ENCODE assay signal across 10 cellular contexts in the genomic region with DNA sequence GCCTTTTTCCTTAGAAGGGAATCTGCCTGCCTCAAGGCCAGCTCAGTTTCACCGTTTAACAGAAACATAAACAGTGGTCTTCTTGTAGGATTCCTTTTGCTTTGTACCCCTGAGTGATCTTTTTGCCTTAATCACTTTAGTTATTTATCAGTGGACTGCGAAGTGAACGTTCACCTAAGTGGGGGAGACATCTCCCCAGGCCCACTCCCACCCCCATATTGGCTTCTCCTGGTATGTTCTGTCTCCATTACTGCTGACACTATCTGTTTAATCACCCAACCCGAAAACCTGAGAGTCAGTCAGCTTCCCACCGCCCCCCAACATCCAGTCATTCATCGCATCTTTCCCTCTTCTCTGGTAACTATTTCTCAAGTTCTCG. TPM values are rescaled to one million over a fixed set of nuclear protein-coding genes. Genes with fewer than 3 reads are reported as not detected.
DNase-seq lines count a peak whose midpoint lies in the region; TF ChIP-seq lines count a peak whose summit lies in the region.
"Had no signal": no experiment of that assay in that cellular context is flagged by ENCODE, and none has a peak within 500 bp of the region (broad histone marks: within the 10 kb centered on the region; RNA-seq: fewer than 3 reads in every experiment).

No MANE protein-coding gene starts in this region.

- POLR2A ChIA-PET in CD8-positive, alpha-beta memory T cell (lab: Charles Lee) = interaction anchor here (3.9 kb wide), 1 partner anchor 89 kb away, joined by 35 read pairs; a partner anchor contains a TSS
- POLR2A ChIA-PET in GM10248 (lab: Yijun Ruan, JAX) = no interaction called here

- H3K9me2 ChIP-seq in neural cell (ENCODE audit: insufficient read depth, low read length) = no peaks in the 10 kb centered on the region

- peaks cover 4 to 64% (median 15%) of the 10 kb centered on the region in 3 donors for H3K36me3 Mint-ChIP-seq in CD8-positive, alpha-beta memory T cell
- H3K36me3 Mint-ChIP-seq in chondrocyte (ENCODE audit: low read depth) = peaks cover 7% of the 10 kb centered on the region

- TF ChIP-seq RAD21 in neural cell (conservative IDR thresholded peaks at IDR 0.05) = no peak

- peaks cover 53 to 85% (median 78%) of the 10 kb centered on the region in 3 donors for H3K4me1 Mint-ChIP-seq in CD8-positive, alpha-beta memory T cell
- H3K4me1 Mint-ChIP-seq in chondrocyte (ENCODE audit: low read depth) = peaks cover 68% of the 10 kb centered on the region

- H2AFZ ChIP-seq in neural cell (ENCODE audit: low read depth, low read length) = no peak overlapping the region

- H3K27me3 Mint-ChIP-seq in CD8-positive, alpha-beta memory T cell = no peaks in the 10 kb centered on the region
- no peaks in the 10 kb centered on the region for H3K27me3 Mint-ChIP-seq in chondrocyte (ENCODE audit: low read depth)

- DNase-seq in CD8-positive, alpha-beta memory T cell = no peak
- no peak for DNase-seq in MG63
- DNase-seq in chondrocyte (ENCODE audit: low spot score) = no peak
- no peak for DNase-seq in AML-193 (lab: John Stamatoyannopoulos, UW)
- no peak for DNase-seq in GM10248 (ENCODE audit: extremely low spot score)
- no peak for DNase-seq in GM03348 (ENCODE audit: low spot score)
- DNase-seq in amniotic stem cell (lab: John Stamatoyannopoulos, UW) = no peak
- DNase-seq: HCEC 1CT; stimulated activated CD8-positive, alpha-beta memory T cell treated with anti-CD3 and anti-CD28 coated beads, Interleukin-4, amount 100 ng/mL, for 48 hours had no signal

- TF ChIP-seq EP300 in neural cell (conservative IDR thresholded peaks at IDR 0.05; ENCODE audit: poor library complexity, severe bottlenecking) = no peak

- H3K79me2 ChIP-seq in neural cell (replicated peaks; ENCODE audit: insufficient read depth, low read length) = peaks cover 36% of the 10 kb centered on the region

- peaks cover 5% of the 10 kb centered on the region for H3K36me3 ChIP-seq in CD8-positive, alpha-beta memory T cell (ENCODE audit: insufficient read depth, low read length)
- H3K36me3 ChIP-seq in MG63 (peaks cover 56% of the 10 kb centered on the region), neural cell (ENCODE audit: insufficient read depth, low read length) (peaks cover 1% of the 10 kb centered on the region)

- no peak overlapping the region for H3K4me3 ChIP-seq in CD8-positive, alpha-beta memory T cell (ENCODE audit: low read length)
- H3K4me3 ChIP-seq in MG63 (peak overlapping the region; percentile 95), neural cell (ENCODE audit: low read length) (peak overlapping the region; percentile 76)

- no peaks in the 10 kb centered on the region for H3K9me3 ChIP-seq in CD8-positive, alpha-beta memory T cell (ENCODE audit: low read length)
- H3K9me3 ChIP-seq in MG63 = no peaks in the 10 kb centered on the region
- H3K9me3 ChIP-seq in neural cell (ENCODE audit: low read length) = no peaks in the 10 kb centered on the region

- H4K20me1 ChIP-seq in neural cell (ENCODE audit: insufficient read depth) = no peaks in the 10 kb centered on the region

- CTCF ChIA-PET in CD8-positive, alpha-beta memory T cell (lab: Charles Lee) = interaction anchor here (1.4 to 4.0 kb wide), 2 partner anchors 15 to 88 kb away, joined by 3 to 16 read pairs; a partner anchor contains a TSS
- CTCF ChIA-PET in GM10248 (lab: Yijun Ruan, JAX) = interaction anchor here (1.1 to 1.7 kb wide), 4 partner anchors 9 to 88 kb away, joined by 3 to 9 read pairs (median 6); a partner anchor contains a TSS

- peak overlapping the region; percentile 35 to 98 (median 55) for H3K4me3 Mint-ChIP-seq in CD8-positive, alpha-beta memory T cell
- H3K4me3 Mint-ChIP-seq in chondrocyte (ENCODE audit: unreplicated experiment) = peak overlapping the region; percentile 89

- peak overlapping the region; percentile 88 for H3K9ac ChIP-seq in neural cell (ENCODE audit: low read length)

- no peaks in the 10 kb centered on the region for H3F3A ChIP-seq in neural cell (ENCODE audit: insufficient read depth, low read length, poor library complexity, severe bottlenecking)

- no peak for TF ChIP-seq CTCF in chondrocyte (IDR thresholded peaks at IDR 0.05)
- no peak for TF ChIP-seq CTCF in neural cell (IDR thresholded peaks at IDR 0.05; ENCODE audit: poor library complexity, severe bottlenecking)
- no peak for TF ChIP-seq CTCF in GM10248 (IDR thresholded peaks at IDR 0.05; ENCODE audit: control extremely low read depth, extremely low read depth, low read depth, missing control alignments)

- H3K27ac Mint-ChIP-seq in CD8-positive, alpha-beta memory T cell = peak overlapping the region in 6 of 8 donors; percentile 7 to 93 (median 26)
- H3K27ac Mint-ChIP-seq in chondrocyte (ENCODE audit: unreplicated experiment) = peak overlapping the region; percentile 90

- no peaks in the 10 kb centered on the region for H3K9me3 Mint-ChIP-seq in CD8-positive, alpha-beta memory T cell
- H3K9me3 Mint-ChIP-seq in chondrocyte (ENCODE audit: low read depth) = no peaks in the 10 kb centered on the region

- peak overlapping the region; percentile 97 for H3K4me2 ChIP-seq in neural cell (ENCODE audit: low read length)

- peaks cover 18% of the 10 kb centered on the region for H3K4me1 ChIP-seq in CD8-positive, alpha-beta memory T cell (ENCODE audit: insufficient read depth, low read length)

- H3K27ac ChIP-seq in CD8-positive, alpha-beta memory T cell (ENCODE audit: low read depth, low read length) = peak overlapping the region; percentile 76
- no peak overlapping the region for H3K27ac ChIP-seq in neural cell (ENCODE audit: low read length)

- H3K27me3 ChIP-seq in CD8-positive, alpha-beta memory T cell (ENCODE audit: insufficient read depth, low read length, poor library complexity, severe bottlenecking) = no peaks in the 10 kb centered on the region
- H3K27me3 ChIP-seq in MG63 (no peaks in the 10 kb centered on the region), neural cell (ENCODE audit: insufficient read depth, low read depth, low read length) (no peaks in the 10 kb centered on the region)

TF ChIP-seq in neural cell, 6 proteins besides CTCF, POLR2A, EP300 and RAD21:
- TF ChIP-seq SMC3 (conservative IDR thresholded peaks at IDR 0.05; ENCODE audit: poor library complexity) (no peak), MXI1 (conservative IDR thresholded peaks at IDR 0.05; ENCODE audit: poor library complexity, severe bottlenecking) (no peak), EZH2 (IDR thresholded peaks at IDR 0.05; ENCODE audit: borderline replicate concordance, insufficient read depth, low read length, poor library complexity, severe bottlenecking) (no peak)

RNA-seq across cellular contexts. Expression of a gene that starts 1.4 kb away (rescaled TPM):
- 10 to 100 TPM; 52.8 to 56.4 TPM for total RNA-seq in CD8-positive, alpha-beta memory T cell
- 15.6 TPM for polyA plus RNA-seq in CD8-positive, alpha-beta memory T cell
- 38.6 and 50.5 TPM in 2 replicates for total RNA-seq in MG63 (2014; rRNA removed; shearing (Covaris generic); ENCODE audit: low replicate concordance)
- 34.8 to 41.1 TPM (median 36.1 TPM) in 3 replicates for total RNA-seq in chondrocyte
- 26.0 and 26.7 TPM in 2 replicates for polyA plus RNA-seq in neural cell
- 27.3 and 34.0 TPM in 2 replicates for polyA minus RNA-seq in neural cell

RNA-seq across cellular contexts. Expression of a gene that starts 1.6 kb away (rescaled TPM):
- 10 to 100 TPM in 1 of 2 experiments, 1 to 10 TPM in 1; 9.3 to 11.4 TPM for total RNA-seq in CD8-positive, alpha-beta memory T cell
- polyA plus RNA-seq in CD8-positive, alpha-beta memory T cell = 5.8 TPM
- 6.4 and 8.4 TPM in 2 replicates for total RNA-seq in MG63 (2014; rRNA removed; shearing (Covaris generic); ENCODE audit: low replicate concordance)
- 11.3 to 11.8 TPM (median 11.6 TPM) in 3 replicates for total RNA-seq in chondrocyte
- 22.7 and 25.7 TPM in 2 replicates for polyA plus RNA-seq in neural cell
- polyA minus RNA-seq in neural cell = 60.9 and 64.2 TPM in 2 replicates
